In genomic region chr2:53826587-53827397, GRCh38 we compare ENCODE assay signal across 1 cellular context.
TF ChIP-seq lines count a peak whose summit lies in the region.

No MANE protein-coding gene starts in this region.

TF ChIP-seq in HepG2, 621 proteins besides CTCF, POLR2A, EP300 and RAD21 (continued from another document and continues in another):
- TF ChIP-seq, protein P1, sequence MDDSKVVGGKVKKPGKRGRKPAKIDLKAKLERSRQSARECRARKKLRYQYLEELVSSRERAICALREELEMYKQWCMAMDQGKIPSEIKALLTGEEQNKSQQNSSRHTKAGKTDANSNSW (CRISPR knock-in tag; IDR thresholded peaks at IDR 0.05; ENCODE audit: borderline replicate concordance): no peak
- TF ChIP-seq ZBTB38 (CRISPR knock-in tag; IDR thresholded peaks at IDR 0.05) (no peak), MYC (CRISPR knock-in tag; IDR thresholded peaks at IDR 0.05; ENCODE audit: borderline replicate concordance) (no peak), ZNF333 (CRISPR knock-in tag; IDR thresholded peaks at IDR 0.05; ENCODE audit: borderline replicate concordance) (no peak), GTF3A (CRISPR knock-in tag; conservative IDR thresholded peaks at IDR 0.05) (no peak), ZMAT3 (CRISPR knock-in tag; conservative IDR thresholded peaks at IDR 0.05) (0 out of 2 replicates have a peak, but pooled peaks have one; percentile 72), SNAI1 (CRISPR knock-in tag; IDR thresholded peaks at IDR 0.05; ENCODE audit: borderline replicate concordance) (peak; percentile 81; the same call in 1 of the 2 replicates), ISX (CRISPR knock-in tag; conservative IDR thresholded peaks at IDR 0.05) (no peak), EED (CRISPR knock-in tag; IDR thresholded peaks at IDR 0.05) (no peak), KIAA2018 (CRISPR knock-in tag; IDR thresholded peaks at IDR 0.05; ENCODE audit: borderline replicate concordance) (no peak), ZFP36L1 (CRISPR knock-in tag; IDR thresholded peaks at IDR 0.05) (peak; percentile 79), ESRRA (CRISPR knock-in tag; IDR thresholded peaks at IDR 0.05; ENCODE audit: low read depth) (peak; percentile 83), IKZF4 (CRISPR knock-in tag; IDR thresholded peaks at IDR 0.05; ENCODE audit: borderline replicate concordance, low read depth, not compliant biosample characterization) (no peak), ZNF761 (CRISPR knock-in tag; conservative IDR thresholded peaks at IDR 0.05) (0 out of 2 replicates have a peak, but pooled peaks have one; percentile 51), CBFB (CRISPR knock-in tag; IDR thresholded peaks at IDR 0.05) (peak; percentile 92; the same call in 1 of the 2 replicates), ZNF367 (CRISPR knock-in tag; IDR thresholded peaks at IDR 0.05; ENCODE audit: borderline replicate concordance) (no peak), TBP (CRISPR knock-in tag; IDR thresholded peaks at IDR 0.05) (no peak), NFIB (CRISPR knock-in tag; IDR thresholded peaks at IDR 0.05; ENCODE audit: borderline replicate concordance) (no peak), PLRG1 (conservative IDR thresholded peaks at IDR 0.05) (no peak), MIER2 (CRISPR knock-in tag; IDR thresholded peaks at IDR 0.05) (peak; percentile 87), JUNB (CRISPR knock-in tag; IDR thresholded peaks at IDR 0.05; ENCODE audit: borderline replicate concordance) (peak; percentile 81; the same call in 1 of the 2 replicates), KAT7 (CRISPR knock-in tag; IDR thresholded peaks at IDR 0.05; ENCODE audit: borderline replicate concordance) (peak; percentile 77; the same call in 1 of the 2 replicates), ZNF274 (CRISPR knock-in tag; IDR thresholded peaks at IDR 0.05) (no peak; the same call in 1 of the 2 replicates), ZZZ3 (CRISPR knock-in tag; IDR thresholded peaks at IDR 0.05; ENCODE audit: borderline replicate concordance) (no peak), FOXP1 (IDR thresholded peaks at IDR 0.05) (peak; percentile 99), FOXP1 (CRISPR knock-in tag; IDR thresholded peaks at IDR 0.05) (peak; percentile 99), ZNF775 (CRISPR knock-in tag; IDR thresholded peaks at IDR 0.05; ENCODE audit: borderline replicate concordance) (0 out of 2 replicates have a peak, but pooled peaks have one; percentile 47), ZNF331 (CRISPR knock-in tag; IDR thresholded peaks at IDR 0.05) (peak; percentile 96), KDM1A (CRISPR knock-in tag; IDR thresholded peaks at IDR 0.05) (peak; percentile 60), ZNF746 (CRISPR knock-in tag; IDR thresholded peaks at IDR 0.05) (no peak; the same call in 1 of the 2 replicates), THYN1 (CRISPR knock-in tag; IDR thresholded peaks at IDR 0.05; ENCODE audit: borderline replicate concordance, low read depth) (no peak; the same call in 1 of the 2 replicates), TGIF2 (CRISPR knock-in tag; IDR thresholded peaks at IDR 0.05) (no peak), CEBPG (CRISPR knock-in tag; IDR thresholded peaks at IDR 0.05) (peak; percentile 99), ZNF263 (CRISPR knock-in tag; IDR thresholded peaks at IDR 0.05) (0 out of 2 replicates have a peak, but pooled peaks have one; percentile 13), MYPOP (CRISPR knock-in tag; IDR thresholded peaks at IDR 0.05) (peak; percentile 88; the same call in 1 of the 2 replicates), RNF2 (conservative IDR thresholded peaks at IDR 0.05; ENCODE audit: low read depth) (no peak), SALL1 (CRISPR knock-in tag; IDR thresholded peaks at IDR 0.05) (peak; percentile 99)
- TF ChIP-seq, protein P2, sequence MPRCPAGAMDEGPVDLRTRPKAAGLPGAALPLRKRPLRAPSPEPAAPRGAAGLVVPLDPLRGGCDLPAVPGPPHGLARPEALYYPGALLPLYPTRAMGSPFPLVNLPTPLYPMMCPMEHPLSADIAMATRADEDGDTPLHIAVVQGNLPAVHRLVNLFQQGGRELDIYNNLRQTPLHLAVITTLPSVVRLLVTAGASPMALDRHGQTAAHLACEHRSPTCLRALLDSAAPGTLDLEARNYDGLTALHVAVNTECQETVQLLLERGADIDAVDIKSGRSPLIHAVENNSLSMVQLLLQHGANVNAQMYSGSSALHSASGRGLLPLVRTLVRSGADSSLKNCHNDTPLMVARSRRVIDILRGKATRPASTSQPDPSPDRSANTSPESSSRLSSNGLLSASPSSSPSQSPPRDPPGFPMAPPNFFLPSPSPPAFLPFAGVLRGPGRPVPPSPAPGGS (CRISPR knock-in tag; IDR thresholded peaks at IDR 0.05): peak; percentile 25; the same call in 1 of the 2 replicates
- TF ChIP-seq, protein P3, sequence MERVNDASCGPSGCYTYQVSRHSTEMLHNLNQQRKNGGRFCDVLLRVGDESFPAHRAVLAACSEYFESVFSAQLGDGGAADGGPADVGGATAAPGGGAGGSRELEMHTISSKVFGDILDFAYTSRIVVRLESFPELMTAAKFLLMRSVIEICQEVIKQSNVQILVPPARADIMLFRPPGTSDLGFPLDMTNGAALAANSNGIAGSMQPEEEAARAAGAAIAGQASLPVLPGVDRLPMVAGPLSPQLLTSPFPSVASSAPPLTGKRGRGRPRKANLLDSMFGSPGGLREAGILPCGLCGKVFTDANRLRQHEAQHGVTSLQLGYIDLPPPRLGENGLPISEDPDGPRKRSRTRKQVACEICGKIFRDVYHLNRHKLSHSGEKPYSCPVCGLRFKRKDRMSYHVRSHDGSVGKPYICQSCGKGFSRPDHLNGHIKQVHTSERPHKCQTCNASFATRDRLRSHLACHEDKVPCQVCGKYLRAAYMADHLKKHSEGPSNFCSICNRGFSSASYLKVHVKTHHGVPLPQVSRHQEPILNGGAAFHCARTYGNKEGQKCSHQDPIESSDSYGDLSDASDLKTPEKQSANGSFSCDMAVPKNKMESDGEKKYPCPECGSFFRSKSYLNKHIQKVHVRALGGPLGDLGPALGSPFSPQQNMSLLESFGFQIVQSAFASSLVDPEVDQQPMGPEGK (CRISPR knock-in tag; IDR thresholded peaks at IDR 0.05): peak; percentile 82
- TF ChIP-seq, protein P4, sequence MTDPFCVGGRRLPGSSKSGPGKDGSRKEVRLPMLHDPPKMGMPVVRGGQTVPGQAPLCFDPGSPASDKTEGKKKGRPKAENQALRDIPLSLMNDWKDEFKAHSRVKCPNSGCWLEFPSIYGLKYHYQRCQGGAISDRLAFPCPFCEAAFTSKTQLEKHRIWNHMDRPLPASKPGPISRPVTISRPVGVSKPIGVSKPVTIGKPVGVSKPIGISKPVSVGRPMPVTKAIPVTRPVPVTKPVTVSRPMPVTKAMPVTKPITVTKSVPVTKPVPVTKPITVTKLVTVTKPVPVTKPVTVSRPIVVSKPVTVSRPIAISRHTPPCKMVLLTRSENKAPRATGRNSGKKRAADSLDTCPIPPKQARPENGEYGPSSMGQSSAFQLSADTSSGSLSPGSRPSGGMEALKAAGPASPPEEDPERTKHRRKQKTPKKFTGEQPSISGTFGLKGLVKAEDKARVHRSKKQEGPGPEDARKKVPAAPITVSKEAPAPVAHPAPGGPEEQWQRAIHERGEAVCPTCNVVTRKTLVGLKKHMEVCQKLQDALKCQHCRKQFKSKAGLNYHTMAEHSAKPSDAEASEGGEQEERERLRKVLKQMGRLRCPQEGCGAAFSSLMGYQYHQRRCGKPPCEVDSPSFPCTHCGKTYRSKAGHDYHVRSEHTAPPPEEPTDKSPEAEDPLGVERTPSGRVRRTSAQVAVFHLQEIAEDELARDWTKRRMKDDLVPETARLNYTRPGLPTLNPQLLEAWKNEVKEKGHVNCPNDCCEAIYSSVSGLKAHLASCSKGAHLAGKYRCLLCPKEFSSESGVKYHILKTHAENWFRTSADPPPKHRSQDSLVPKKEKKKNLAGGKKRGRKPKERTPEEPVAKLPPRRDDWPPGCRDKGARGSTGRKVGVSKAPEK (CRISPR knock-in tag; IDR thresholded peaks at IDR 0.05; ENCODE audit: borderline replicate concordance): 0 out of 2 replicates have a peak, but pooled peaks have one; percentile 29
- TF ChIP-seq, protein P5, sequence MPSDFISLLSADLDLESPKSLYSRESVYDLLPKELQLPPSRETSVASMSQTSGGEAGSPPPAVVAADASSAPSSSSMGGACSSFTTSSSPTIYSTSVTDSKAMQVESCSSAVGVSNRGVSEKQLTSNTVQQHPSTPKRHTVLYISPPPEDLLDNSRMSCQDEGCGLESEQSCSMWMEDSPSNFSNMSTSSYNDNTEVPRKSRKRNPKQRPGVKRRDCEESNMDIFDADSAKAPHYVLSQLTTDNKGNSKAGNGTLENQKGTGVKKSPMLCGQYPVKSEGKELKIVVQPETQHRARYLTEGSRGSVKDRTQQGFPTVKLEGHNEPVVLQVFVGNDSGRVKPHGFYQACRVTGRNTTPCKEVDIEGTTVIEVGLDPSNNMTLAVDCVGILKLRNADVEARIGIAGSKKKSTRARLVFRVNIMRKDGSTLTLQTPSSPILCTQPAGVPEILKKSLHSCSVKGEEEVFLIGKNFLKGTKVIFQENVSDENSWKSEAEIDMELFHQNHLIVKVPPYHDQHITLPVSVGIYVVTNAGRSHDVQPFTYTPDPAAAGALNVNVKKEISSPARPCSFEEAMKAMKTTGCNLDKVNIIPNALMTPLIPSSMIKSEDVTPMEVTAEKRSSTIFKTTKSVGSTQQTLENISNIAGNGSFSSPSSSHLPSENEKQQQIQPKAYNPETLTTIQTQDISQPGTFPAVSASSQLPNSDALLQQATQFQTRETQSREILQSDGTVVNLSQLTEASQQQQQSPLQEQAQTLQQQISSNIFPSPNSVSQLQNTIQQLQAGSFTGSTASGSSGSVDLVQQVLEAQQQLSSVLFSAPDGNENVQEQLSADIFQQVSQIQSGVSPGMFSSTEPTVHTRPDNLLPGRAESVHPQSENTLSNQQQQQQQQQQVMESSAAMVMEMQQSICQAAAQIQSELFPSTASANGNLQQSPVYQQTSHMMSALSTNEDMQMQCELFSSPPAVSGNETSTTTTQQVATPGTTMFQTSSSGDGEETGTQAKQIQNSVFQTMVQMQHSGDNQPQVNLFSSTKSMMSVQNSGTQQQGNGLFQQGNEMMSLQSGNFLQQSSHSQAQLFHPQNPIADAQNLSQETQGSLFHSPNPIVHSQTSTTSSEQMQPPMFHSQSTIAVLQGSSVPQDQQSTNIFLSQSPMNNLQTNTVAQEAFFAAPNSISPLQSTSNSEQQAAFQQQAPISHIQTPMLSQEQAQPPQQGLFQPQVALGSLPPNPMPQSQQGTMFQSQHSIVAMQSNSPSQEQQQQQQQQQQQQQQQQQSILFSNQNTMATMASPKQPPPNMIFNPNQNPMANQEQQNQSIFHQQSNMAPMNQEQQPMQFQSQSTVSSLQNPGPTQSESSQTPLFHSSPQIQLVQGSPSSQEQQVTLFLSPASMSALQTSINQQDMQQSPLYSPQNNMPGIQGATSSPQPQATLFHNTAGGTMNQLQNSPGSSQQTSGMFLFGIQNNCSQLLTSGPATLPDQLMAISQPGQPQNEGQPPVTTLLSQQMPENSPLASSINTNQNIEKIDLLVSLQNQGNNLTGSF (CRISPR knock-in tag; IDR thresholded peaks at IDR 0.05): no peak
